23 cellular contexts compared by ENCODE assay signal in the genomic region with DNA sequence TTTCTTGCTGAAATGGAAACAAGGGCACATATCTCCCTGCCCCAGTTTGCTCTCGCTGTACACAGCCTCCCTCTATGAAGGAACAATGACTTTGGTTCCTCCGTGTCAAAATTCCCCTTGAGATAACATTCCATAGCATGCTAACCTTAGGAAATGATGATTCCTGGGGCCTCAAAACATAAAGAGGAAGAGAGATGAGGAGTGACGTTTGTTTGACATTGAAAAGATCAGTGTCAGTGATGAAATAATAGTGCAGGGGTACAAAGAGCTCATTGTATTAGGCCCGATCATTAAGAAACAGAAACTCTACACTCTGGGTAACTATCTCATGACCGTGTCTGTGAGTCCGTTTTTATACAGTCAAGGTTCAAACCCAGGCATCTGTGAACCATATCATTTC. TPM values are rescaled to one million over a fixed set of nuclear protein-coding genes. Genes with fewer than 3 reads are reported as not detected.
DNase-seq lines count a peak whose midpoint lies in the region; ATAC-seq and TF ChIP-seq lines count a peak whose summit lies in the region.
"Had no signal": no experiment of that assay in that cellular context is flagged by ENCODE, and none has a peak within 500 bp of the region (broad histone marks: within the 10 kb centered on the region; RNA-seq: fewer than 3 reads in every experiment).

No MANE protein-coding gene starts in this region.

- no peaks in the 10 kb centered on the region for H4K20me1 ChIP-seq in GM23338 (replicated peaks; ENCODE audit: insufficient read depth)

- H3K9me3 Mint-ChIP-seq in GM23338: no peaks in the 10 kb centered on the region
- H3K9me3 Mint-ChIP-seq: CD8-positive, alpha-beta T cell had no signal

- no peak overlapping the region for H3K4me3 Mint-ChIP-seq in GM23338
- H3K4me3 Mint-ChIP-seq: CD8-positive, alpha-beta T cell had no signal

- H3K36me3 ChIP-seq in GM23338 (ENCODE audit: insufficient read depth) (no peaks in the 10 kb centered on the region), H7 (replicated peaks; ENCODE audit: control insufficient read depth, insufficient read depth, low read length) (no peaks in the 10 kb centered on the region)

- DNase-seq in GM23338 (ENCODE audit: low spot score) (no peak), caudate nucleus (lab: John Stamatoyannopoulos, UW) (no peak), medulla oblongata (ENCODE audit: extremely low spot score) (peak; percentile 59), SIG-M5 treated with dmso at 0.1 percent for 504 hours (lab: John Stamatoyannopoulos, UW; ENCODE audit: unreplicated experiment) (no peak), H7 (no peak)
- DNase-seq: CD8-positive, alpha-beta T cell; DMS153; DND-41; GOT3; HCEC 1CT; NCI-H1048; NCI-H1417; NCI-H1694 treated with DMSO at 0.1 percent for 48 hours; NCI-H2081; NCI-H2227 treated with DMSO at 0.1 percent for 48 hours; NCI-H510A; NCI-H69; SHP77 had no signal

- ATAC-seq in GM23338 (no peak), GM19395 (IDR thresholded peaks at IDR 0.05; ENCODE audit: unreplicated experiment) (no peak), GM18861 (IDR thresholded peaks at IDR 0.05; ENCODE audit: unreplicated experiment) (no peak)
- ATAC-seq: A549; CD8-positive, alpha-beta T cell had no signal

- H3K27ac ChIP-seq in GM23338 (ENCODE audit: low read depth) (no peak overlapping the region), caudate nucleus (ENCODE audit: low read depth, low read length) (peak overlapping the region; percentile 61)
- H3K27ac ChIP-seq: A549, RWPE1, SK-N-MC had no signal

- H3K79me2 ChIP-seq in GM23338 (replicated peaks; ENCODE audit: insufficient read depth): no peaks in the 10 kb centered on the region

- H3K27me3 Mint-ChIP-seq in GM23338 (ENCODE audit: insufficient read depth, low read depth, poor library complexity): peaks cover 3% of the 10 kb centered on the region

- no peak overlapping the region for H2AFZ ChIP-seq in GM23338

- H3K4me1 Mint-ChIP-seq in GM23338: peaks cover 7% of the 10 kb centered on the region; the same call in 2 of the 3 replicates

- H3K36me3 Mint-ChIP-seq in GM23338 (ENCODE audit: low read depth): no peaks in the 10 kb centered on the region
- H3K36me3 Mint-ChIP-seq: CD8-positive, alpha-beta T cell had no signal

- H3K4me2 ChIP-seq in GM23338: no peak overlapping the region
- H3K4me2 ChIP-seq: A549 had no signal

- no peak for TF ChIP-seq CTCF in GM23338 (conservative IDR thresholded peaks at IDR 0.05; ENCODE audit: low read depth in 2 of 2)

- H3K9me2 ChIP-seq in GM23338 (ENCODE audit: insufficient read depth): 0 out of 2 replicates have a peak, but pooled peaks cover 3% of the 10 kb centered on the region

- H3K27me3 ChIP-seq in GM23338 (ENCODE audit: insufficient read depth) (no peaks in the 10 kb centered on the region), H7 (ENCODE audit: control insufficient read depth, insufficient read depth, low read length) (no peaks in the 10 kb centered on the region)

- 0 out of 2 replicates have a peak overlapping the region, but pooled peaks have one; percentile 1 for H3K27ac Mint-ChIP-seq in GM23338
- H3K27ac Mint-ChIP-seq: CD8-positive, alpha-beta T cell had no signal

- no peak overlapping the region for H3K4me3 ChIP-seq in GM23338
- no peak overlapping the region for H3K4me3 ChIP-seq in H7 (ENCODE audit: insufficient read depth, low read depth, low read length)
- H3K4me3 ChIP-seq: A549, SK-N-MC had no signal

- H3F3A ChIP-seq in GM23338 (replicated peaks; ENCODE audit: low read depth): no peaks in the 10 kb centered on the region

- 0 out of 2 replicates have a peak, but pooled peaks cover 7% of the 10 kb centered on the region for H3K4me1 ChIP-seq in GM23338 (ENCODE audit: insufficient read depth)

TF ChIP-seq in GM23338, 12 proteins besides CTCF, POLR2A, EP300 and RAD21 (continues in another document):
- no peak for TF ChIP-seq EZH2 (IDR thresholded peaks at IDR 0.05; ENCODE audit: low read depth, unreplicated experiment)
- TF ChIP-seq NANOG (IDR thresholded peaks at IDR 0.05; ENCODE audit: borderline replicate concordance): no peak
- TF ChIP-seq ZNF462 (CRISPR knock-in tag; IDR thresholded peaks at IDR 0.05): no peak
- TF ChIP-seq EZH2phosphoT487 (IDR thresholded peaks at IDR 0.05; ENCODE audit: unreplicated experiment): no peak
- no peak for TF ChIP-seq ZNF114 (CRISPR knock-in tag; IDR thresholded peaks at IDR 0.05)
- no peak for TF ChIP-seq STAT1 (IDR thresholded peaks at IDR 0.05; ENCODE audit: unreplicated experiment)
- TF ChIP-seq, protein P1, sequence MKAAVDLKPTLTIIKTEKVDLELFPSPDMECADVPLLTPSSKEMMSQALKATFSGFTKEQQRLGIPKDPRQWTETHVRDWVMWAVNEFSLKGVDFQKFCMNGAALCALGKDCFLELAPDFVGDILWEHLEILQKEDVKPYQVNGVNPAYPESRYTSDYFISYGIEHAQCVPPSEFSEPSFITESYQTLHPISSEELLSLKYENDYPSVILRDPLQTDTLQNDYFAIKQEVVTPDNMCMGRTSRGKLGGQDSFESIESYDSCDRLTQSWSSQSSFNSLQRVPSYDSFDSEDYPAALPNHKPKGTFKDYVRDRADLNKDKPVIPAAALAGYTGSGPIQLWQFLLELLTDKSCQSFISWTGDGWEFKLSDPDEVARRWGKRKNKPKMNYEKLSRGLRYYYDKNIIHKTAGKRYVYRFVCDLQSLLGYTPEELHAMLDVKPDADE (IDR thresholded peaks at IDR 0.05): no peak

RNA-seq across cellular contexts. Expression of gene ARNT2, which starts 55.2 kb away (rescaled TPM):
- 11.6 and 12.0 TPM in 2 replicates for total RNA-seq in GM23338 (2014; rRNA removed; shearing (Covaris generic))
- polyA plus RNA-seq in GM23338 (2016; fragmentation: Nextera tagmentation; extraction: Ambion mirVana): 3.9 and 4.6 TPM in 2 replicates
- 1.5 and 3.1 TPM in 2 replicates for total RNA-seq in H7 (2014; rRNA removed; shearing (Covaris generic))
- total RNA-seq: CD8-positive, alpha-beta T cell had no signal
